1 cellular context compared by ENCODE assay signal in the genomic region with DNA sequence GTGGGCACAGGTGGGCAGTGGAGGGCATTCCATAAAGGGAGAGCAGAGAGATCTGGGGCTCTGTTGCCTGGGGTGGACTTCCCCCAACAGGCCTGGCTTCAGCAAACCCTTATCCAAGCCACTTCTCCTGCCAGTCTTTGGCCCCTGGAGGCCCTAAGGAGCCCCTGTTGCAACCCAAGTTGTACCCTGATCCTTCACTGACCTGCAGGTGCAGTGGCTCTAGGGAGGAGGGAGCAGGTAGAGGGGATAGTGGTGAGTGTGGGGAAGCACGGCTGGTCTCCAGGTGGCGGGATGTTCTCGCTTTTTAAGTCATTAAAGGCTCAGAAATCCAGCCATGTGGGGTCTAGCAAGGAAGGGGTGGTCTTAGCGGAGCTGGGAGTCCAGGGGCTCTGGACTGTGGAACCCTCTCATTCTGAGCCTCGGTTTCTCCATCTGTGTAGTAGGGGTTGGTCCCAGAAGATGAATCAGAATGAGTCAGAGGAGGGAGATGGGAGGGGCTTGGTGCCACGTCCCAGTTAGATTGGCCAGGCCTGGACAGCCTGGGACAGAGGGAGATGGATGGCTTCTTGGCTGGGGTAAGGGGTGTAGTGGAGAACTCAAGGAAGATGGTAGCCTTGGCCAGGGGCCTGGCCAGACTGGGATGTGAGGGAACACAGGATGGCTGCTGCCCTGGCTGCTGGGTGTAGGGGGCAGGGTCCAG.
TF ChIP-seq lines count a peak whose summit lies in the region.

No MANE protein-coding gene starts in this region.

TF ChIP-seq in GM23338, 12 proteins besides CTCF, POLR2A, EP300 and RAD21 (continued from another document):
- TF ChIP-seq, protein P1, sequence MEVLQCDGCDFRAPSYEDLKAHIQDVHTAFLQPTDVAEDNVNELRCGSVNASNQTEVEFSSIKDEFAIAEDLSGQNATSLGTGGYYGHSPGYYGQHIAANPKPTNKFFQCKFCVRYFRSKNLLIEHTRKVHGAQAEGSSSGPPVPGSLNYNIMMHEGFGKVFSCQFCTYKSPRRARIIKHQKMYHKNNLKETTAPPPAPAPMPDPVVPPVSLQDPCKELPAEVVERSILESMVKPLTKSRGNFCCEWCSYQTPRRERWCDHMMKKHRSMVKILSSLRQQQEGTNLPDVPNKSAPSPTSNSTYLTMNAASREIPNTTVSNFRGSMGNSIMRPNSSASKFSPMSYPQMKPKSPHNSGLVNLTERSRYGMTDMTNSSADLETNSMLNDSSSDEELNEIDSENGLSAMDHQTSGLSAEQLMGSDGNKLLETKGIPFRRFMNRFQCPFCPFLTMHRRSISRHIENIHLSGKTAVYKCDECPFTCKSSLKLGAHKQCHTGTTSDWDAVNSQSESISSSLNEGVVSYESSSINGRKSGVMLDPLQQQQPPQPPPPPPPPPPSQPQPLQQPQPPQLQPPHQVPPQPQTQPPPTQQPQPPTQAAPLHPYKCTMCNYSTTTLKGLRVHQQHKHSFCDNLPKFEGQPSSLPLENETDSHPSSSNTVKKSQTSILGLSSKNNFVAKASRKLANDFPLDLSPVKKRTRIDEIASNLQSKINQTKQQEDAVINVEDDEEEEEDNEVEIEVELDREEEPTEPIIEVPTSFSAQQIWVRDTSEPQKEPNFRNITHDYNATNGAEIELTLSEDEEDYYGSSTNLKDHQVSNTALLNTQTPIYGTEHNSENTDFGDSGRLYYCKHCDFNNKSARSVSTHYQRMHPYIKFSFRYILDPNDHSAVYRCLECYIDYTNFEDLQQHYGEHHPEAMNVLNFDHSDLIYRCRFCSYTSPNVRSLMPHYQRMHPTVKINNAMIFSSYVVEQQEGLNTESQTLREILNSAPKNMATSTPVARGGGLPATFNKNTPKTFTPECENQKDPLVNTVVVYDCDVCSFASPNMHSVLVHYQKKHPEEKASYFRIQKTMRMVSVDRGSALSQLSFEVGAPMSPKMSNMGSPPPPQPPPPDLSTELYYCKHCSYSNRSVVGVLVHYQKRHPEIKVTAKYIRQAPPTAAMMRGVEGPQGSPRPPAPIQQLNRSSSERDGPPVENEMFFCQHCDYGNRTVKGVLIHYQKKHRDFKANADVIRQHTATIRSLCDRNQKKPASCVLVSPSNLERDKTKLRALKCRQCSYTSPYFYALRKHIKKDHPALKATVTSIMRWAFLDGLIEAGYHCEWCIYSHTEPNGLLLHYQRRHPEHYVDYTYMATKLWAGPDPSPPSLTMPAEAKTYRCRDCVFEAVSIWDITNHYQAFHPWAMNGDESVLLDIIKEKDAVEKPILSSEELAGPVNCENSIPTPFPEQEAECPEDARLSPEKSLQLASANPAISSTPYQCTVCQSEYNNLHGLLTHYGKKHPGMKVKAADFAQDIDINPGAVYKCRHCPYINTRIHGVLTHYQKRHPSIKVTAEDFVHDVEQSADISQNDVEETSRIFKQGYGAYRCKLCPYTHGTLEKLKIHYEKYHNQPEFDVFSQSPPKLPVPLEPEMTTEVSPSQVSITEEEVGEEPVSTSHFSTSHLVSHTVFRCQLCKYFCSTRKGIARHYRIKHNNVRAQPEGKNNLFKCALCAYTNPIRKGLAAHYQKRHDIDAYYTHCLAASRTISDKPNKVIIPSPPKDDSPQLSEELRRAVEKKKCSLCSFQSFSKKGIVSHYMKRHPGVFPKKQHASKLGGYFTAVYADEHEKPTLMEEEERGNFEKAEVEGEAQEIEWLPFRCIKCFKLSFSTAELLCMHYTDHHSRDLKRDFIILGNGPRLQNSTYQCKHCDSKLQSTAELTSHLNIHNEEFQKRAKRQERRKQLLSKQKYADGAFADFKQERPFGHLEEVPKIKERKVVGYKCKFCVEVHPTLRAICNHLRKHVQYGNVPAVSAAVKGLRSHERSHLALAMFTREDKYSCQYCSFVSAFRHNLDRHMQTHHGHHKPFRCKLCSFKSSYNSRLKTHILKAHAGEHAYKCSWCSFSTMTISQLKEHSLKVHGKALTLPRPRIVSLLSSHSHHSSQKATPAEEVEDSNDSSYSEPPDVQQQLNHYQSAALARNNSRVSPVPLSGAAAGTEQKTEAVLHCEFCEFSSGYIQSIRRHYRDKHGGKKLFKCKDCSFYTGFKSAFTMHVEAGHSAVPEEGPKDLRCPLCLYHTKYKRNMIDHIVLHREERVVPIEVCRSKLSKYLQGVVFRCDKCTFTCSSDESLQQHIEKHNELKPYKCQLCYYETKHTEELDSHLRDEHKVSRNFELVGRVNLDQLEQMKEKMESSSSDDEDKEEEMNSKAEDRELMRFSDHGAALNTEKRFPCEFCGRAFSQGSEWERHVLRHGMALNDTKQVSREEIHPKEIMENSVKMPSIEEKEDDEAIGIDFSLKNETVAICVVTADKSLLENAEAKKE (CRISPR knock-in tag; IDR thresholded peaks at IDR 0.05): no peak
- TF ChIP-seq ZNF331 (CRISPR knock-in tag; IDR thresholded peaks at IDR 0.05; ENCODE audit: low read depth) (no peak), EZH2phosphoT487 (IDR thresholded peaks at IDR 0.05; ENCODE audit: unreplicated experiment) (no peak), POLR2AphosphoS5 (IDR thresholded peaks at IDR 0.05; ENCODE audit: low read depth) (no peak), CREB1 (CRISPR knock-in tag; IDR thresholded peaks at IDR 0.05; ENCODE audit: low read depth) (no peak), EZH2 (IDR thresholded peaks at IDR 0.05; ENCODE audit: low read depth, unreplicated experiment) (no peak), STAT1 (IDR thresholded peaks at IDR 0.05; ENCODE audit: unreplicated experiment) (no peak), JUNB (IDR thresholded peaks at IDR 0.05; ENCODE audit: unreplicated experiment) (no peak), ZNF114 (CRISPR knock-in tag; IDR thresholded peaks at IDR 0.05) (no peak)
- TF ChIP-seq, protein P2, sequence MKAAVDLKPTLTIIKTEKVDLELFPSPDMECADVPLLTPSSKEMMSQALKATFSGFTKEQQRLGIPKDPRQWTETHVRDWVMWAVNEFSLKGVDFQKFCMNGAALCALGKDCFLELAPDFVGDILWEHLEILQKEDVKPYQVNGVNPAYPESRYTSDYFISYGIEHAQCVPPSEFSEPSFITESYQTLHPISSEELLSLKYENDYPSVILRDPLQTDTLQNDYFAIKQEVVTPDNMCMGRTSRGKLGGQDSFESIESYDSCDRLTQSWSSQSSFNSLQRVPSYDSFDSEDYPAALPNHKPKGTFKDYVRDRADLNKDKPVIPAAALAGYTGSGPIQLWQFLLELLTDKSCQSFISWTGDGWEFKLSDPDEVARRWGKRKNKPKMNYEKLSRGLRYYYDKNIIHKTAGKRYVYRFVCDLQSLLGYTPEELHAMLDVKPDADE (IDR thresholded peaks at IDR 0.05): no peak
- TF ChIP-seq, protein P3, sequence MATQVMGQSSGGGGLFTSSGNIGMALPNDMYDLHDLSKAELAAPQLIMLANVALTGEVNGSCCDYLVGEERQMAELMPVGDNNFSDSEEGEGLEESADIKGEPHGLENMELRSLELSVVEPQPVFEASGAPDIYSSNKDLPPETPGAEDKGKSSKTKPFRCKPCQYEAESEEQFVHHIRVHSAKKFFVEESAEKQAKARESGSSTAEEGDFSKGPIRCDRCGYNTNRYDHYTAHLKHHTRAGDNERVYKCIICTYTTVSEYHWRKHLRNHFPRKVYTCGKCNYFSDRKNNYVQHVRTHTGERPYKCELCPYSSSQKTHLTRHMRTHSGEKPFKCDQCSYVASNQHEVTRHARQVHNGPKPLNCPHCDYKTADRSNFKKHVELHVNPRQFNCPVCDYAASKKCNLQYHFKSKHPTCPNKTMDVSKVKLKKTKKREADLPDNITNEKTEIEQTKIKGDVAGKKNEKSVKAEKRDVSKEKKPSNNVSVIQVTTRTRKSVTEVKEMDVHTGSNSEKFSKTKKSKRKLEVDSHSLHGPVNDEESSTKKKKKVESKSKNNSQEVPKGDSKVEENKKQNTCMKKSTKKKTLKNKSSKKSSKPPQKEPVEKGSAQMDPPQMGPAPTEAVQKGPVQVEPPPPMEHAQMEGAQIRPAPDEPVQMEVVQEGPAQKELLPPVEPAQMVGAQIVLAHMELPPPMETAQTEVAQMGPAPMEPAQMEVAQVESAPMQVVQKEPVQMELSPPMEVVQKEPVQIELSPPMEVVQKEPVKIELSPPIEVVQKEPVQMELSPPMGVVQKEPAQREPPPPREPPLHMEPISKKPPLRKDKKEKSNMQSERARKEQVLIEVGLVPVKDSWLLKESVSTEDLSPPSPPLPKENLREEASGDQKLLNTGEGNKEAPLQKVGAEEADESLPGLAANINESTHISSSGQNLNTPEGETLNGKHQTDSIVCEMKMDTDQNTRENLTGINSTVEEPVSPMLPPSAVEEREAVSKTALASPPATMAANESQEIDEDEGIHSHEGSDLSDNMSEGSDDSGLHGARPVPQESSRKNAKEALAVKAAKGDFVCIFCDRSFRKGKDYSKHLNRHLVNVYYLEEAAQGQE (IDR thresholded peaks at IDR 0.05; ENCODE audit: unreplicated experiment): no peak
